1 cellular context compared by ENCODE assay signal in genomic region chr7:1085910-1086421, GRCh38.
TF ChIP-seq lines count a peak whose summit lies in the region.

No MANE protein-coding gene starts in this region.

TF ChIP-seq in GM23338, 12 proteins besides CTCF, POLR2A, EP300 and RAD21 (continued from another document):
- TF ChIP-seq ZNF462 (CRISPR knock-in tag; IDR thresholded peaks at IDR 0.05) (no peak), NANOG (IDR thresholded peaks at IDR 0.05; ENCODE audit: borderline replicate concordance) (no peak), POLR2AphosphoS5 (IDR thresholded peaks at IDR 0.05; ENCODE audit: low read depth) (no peak)
